12 cellular contexts compared by ENCODE assay signal in the genomic region with DNA sequence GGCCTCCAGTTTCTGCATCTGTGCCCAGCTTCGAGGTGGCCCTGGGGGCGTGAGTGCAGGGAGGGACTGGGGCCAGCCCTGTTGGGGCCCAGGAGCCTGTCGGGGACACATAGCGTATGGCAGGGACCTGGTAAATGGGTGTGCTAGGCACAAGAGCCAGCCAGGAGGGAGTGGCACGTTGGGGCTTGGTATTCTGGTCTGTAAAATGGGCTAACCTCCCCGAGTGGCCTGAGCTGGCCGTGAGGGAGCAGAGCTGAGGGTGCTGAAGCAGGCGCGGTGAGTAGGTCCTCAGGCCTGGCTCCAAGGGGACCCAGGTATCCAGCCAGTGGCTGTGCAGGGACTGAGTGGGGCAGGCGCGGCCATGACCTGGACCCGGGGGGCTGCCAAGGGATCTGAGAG. TPM values are rescaled to one million over a fixed set of nuclear protein-coding genes. Genes with fewer than 3 reads are reported as not detected.
A peak's percentile ranks its signal among the peaks of the same experiment; 100 is the strongest.
DNase-seq lines count a peak whose midpoint lies in the region; ATAC-seq and TF ChIP-seq lines count a peak whose summit lies in the region.
"Had no signal": no experiment of that assay in that cellular context is flagged by ENCODE, and none has a peak within 500 bp of the region (broad histone marks: within the 10 kb centered on the region; RNA-seq: fewer than 3 reads in every experiment).

No MANE protein-coding gene starts in this region.

- H3K27me3 Mint-ChIP-seq in activated naive CD4-positive, alpha-beta T cell treated with anti-CD3 and anti-CD28 coated beads for 36 hours (ENCODE audit: low read depth) = no peaks in the 10 kb centered on the region
- H3K27me3 Mint-ChIP-seq in activated naive CD8-positive, alpha-beta T cell treated with anti-CD3 and anti-CD28 coated beads, Interleukin-2, amount 50 U/mL, for 24 hours = no peaks in the 10 kb centered on the region

- H3K4me1 Mint-ChIP-seq in activated naive CD4-positive, alpha-beta T cell treated with anti-CD3 and anti-CD28 coated beads for 36 hours (ENCODE audit: low read depth) = peaks cover 21% of the 10 kb centered on the region
- peaks cover 26% of the 10 kb centered on the region for H3K4me1 Mint-ChIP-seq in activated naive CD8-positive, alpha-beta T cell treated with anti-CD3 and anti-CD28 coated beads, Interleukin-2, amount 50 U/mL, for 24 hours

- ATAC-seq in activated naive CD4-positive, alpha-beta T cell treated with anti-CD3 and anti-CD28 coated beads, Interleukin-2, amount 50 U/mL, for 72 hours = no peak
- ATAC-seq in activated naive CD8-positive, alpha-beta T cell treated with anti-CD3 and anti-CD28 coated beads, Interleukin-2, amount 50 U/mL, for 24 hours = no peak
- no peak for ATAC-seq in sciatic nerve
- ATAC-seq in HG02588 (IDR thresholded peaks at IDR 0.05; ENCODE audit: unreplicated experiment) = no peak
- no peak for ATAC-seq in foreskin keratinocyte
- ATAC-seq: activated CD8-positive, alpha-beta memory T cell treated with anti-CD3 and anti-CD28 coated beads, Interleukin-2, amount 10 ng/mL, durations not matched to agents 7 days and 5 days had no signal

- no peaks in the 10 kb centered on the region for H3K4me1 ChIP-seq in foreskin keratinocyte

- no peaks in the 10 kb centered on the region for H3K9me3 Mint-ChIP-seq in activated naive CD4-positive, alpha-beta T cell treated with anti-CD3 and anti-CD28 coated beads, Interleukin-2, amount 50 U/mL, for 72 hours
- H3K9me3 Mint-ChIP-seq in activated naive CD4-positive, alpha-beta T cell treated with anti-CD3 and anti-CD28 coated beads for 36 hours = no peaks in the 10 kb centered on the region
- H3K9me3 Mint-ChIP-seq in activated naive CD8-positive, alpha-beta T cell treated with anti-CD3 and anti-CD28 coated beads, Interleukin-2, amount 50 U/mL, for 24 hours = no peaks in the 10 kb centered on the region

- H3K27me3 ChIP-seq in foreskin keratinocyte = no peaks in the 10 kb centered on the region
- H3K27me3 ChIP-seq: vagina had no signal

- no peak for DNase-seq in activated naive CD4-positive, alpha-beta T cell treated with anti-CD3 and anti-CD28 coated beads, Interleukin-2, amount 50 U/mL, for 72 hours (ENCODE audit: low spot score in 2 of 2)
- DNase-seq in activated naive CD4-positive, alpha-beta T cell treated with anti-CD3 and anti-CD28 coated beads for 36 hours = no peak
- DNase-seq in activated naive CD8-positive, alpha-beta T cell treated with anti-CD3 and anti-CD28 coated beads, Interleukin-2, amount 50 U/mL, for 24 hours = no peak
- peak; percentile 55 for DNase-seq in sciatic nerve (ENCODE audit: low spot score)
- no peak for DNase-seq in foreskin keratinocyte
- DNase-seq: activated CD8-positive, alpha-beta memory T cell treated with anti-CD3 and anti-CD28 coated beads, Interleukin-2, amount 10 ng/mL, durations not matched to agents 7 days and 5 days; NCI-H1436 treated with DMSO at 0.1 percent for 48 hours; NCI-H510A; T-helper 9 cell had no signal

- H3K4me3 Mint-ChIP-seq in activated naive CD4-positive, alpha-beta T cell treated with anti-CD3 and anti-CD28 coated beads for 36 hours = no peak overlapping the region
- H3K4me3 Mint-ChIP-seq in activated naive CD8-positive, alpha-beta T cell treated with anti-CD3 and anti-CD28 coated beads, Interleukin-2, amount 50 U/mL, for 24 hours = no peak overlapping the region
- H3K4me3 Mint-ChIP-seq: activated CD8-positive, alpha-beta memory T cell treated with anti-CD3 and anti-CD28 coated beads, Interleukin-2, amount 10 ng/mL, durations not matched to agents 7 days and 5 days had no signal

- intact Hi-C loops in activated naive CD4-positive, alpha-beta T cell treated with anti-CD3 and anti-CD28 coated beads for 36 hours (cut with micrococcal nuclease) = no loop called here
- intact Hi-C loops in sciatic nerve (cut with DNase I) = loop anchor here (5.0 kb wide), 1 partner anchor 1587 kb away; no protein-coding TSS in a partner anchor

- H3K27ac ChIP-seq in foreskin keratinocyte = no peak overlapping the region
- H3K27ac ChIP-seq: coronary artery, vagina had no signal

- H3K36me3 Mint-ChIP-seq in activated naive CD4-positive, alpha-beta T cell treated with anti-CD3 and anti-CD28 coated beads, Interleukin-2, amount 50 U/mL, for 72 hours = peaks cover under 1 to 12% of the 10 kb centered on the region in 2 donors
- peaks cover 5% of the 10 kb centered on the region for H3K36me3 Mint-ChIP-seq in activated naive CD4-positive, alpha-beta T cell treated with anti-CD3 and anti-CD28 coated beads for 36 hours (ENCODE audit: low read depth)
- H3K36me3 Mint-ChIP-seq in activated naive CD8-positive, alpha-beta T cell treated with anti-CD3 and anti-CD28 coated beads, Interleukin-2, amount 50 U/mL, for 24 hours (ENCODE audit: low read depth) = peaks cover 18% of the 10 kb centered on the region

- H3K27ac Mint-ChIP-seq in activated naive CD4-positive, alpha-beta T cell treated with anti-CD3 and anti-CD28 coated beads, Interleukin-2, amount 50 U/mL, for 72 hours = peak overlapping the region; percentile 77 to 89
- H3K27ac Mint-ChIP-seq in activated naive CD4-positive, alpha-beta T cell treated with anti-CD3 and anti-CD28 coated beads for 36 hours = no peak overlapping the region
- H3K27ac Mint-ChIP-seq in activated naive CD8-positive, alpha-beta T cell treated with anti-CD3 and anti-CD28 coated beads, Interleukin-2, amount 50 U/mL, for 24 hours = peak overlapping the region; percentile 22
- H3K27ac Mint-ChIP-seq: activated CD8-positive, alpha-beta memory T cell treated with anti-CD3 and anti-CD28 coated beads, Interleukin-2, amount 10 ng/mL, durations not matched to agents 7 days and 5 days had no signal

- CTCF ChIA-PET in activated naive CD4-positive, alpha-beta T cell treated with anti-CD3 and anti-CD28 coated beads for 36 hours (lab: Charles Lee) = interaction anchor here (0.5 kb wide), 1 partner anchor 350 kb away, joined by 4 read pairs; no protein-coding TSS in a partner anchor

- no peak for TF ChIP-seq CTCF in foreskin keratinocyte (conservative IDR thresholded peaks at IDR 0.05)

RNA-seq across cellular contexts. Expression of gene PTOV1, which starts 4.3 kb away (rescaled TPM):
- total RNA-seq in activated naive CD4-positive, alpha-beta T cell treated with anti-CD3 and anti-CD28 coated beads, Interleukin-2, amount 50 U/mL, for 72 hours = 100 to 1,000 TPM; 110 TPM
- total RNA-seq in activated naive CD4-positive, alpha-beta T cell treated with anti-CD3 and anti-CD28 coated beads for 36 hours = 10 to 100 TPM; 66.0 to 68.0 TPM
- total RNA-seq in sciatic nerve (143 TPM), foreskin keratinocyte (77.3 and 92.2 TPM in 2 replicates)
- 99.5 and 116 TPM in 2 replicates for polyA plus RNA-seq in foreskin keratinocyte

RNA-seq across cellular contexts. Expression of gene PNKP, which starts 12.1 kb away (rescaled TPM):
- total RNA-seq in activated naive CD4-positive, alpha-beta T cell treated with anti-CD3 and anti-CD28 coated beads, Interleukin-2, amount 50 U/mL, for 72 hours = 100 to 1,000 TPM in 1 of 2 donors, 10 to 100 TPM in 1; 90.6 to 119 TPM
- total RNA-seq in activated naive CD4-positive, alpha-beta T cell treated with anti-CD3 and anti-CD28 coated beads for 36 hours = 10 to 100 TPM; 64.4 to 65.9 TPM
- 66.6 TPM for total RNA-seq in sciatic nerve
- 56.4 and 57.6 TPM in 2 replicates for total RNA-seq in foreskin keratinocyte
- 51.5 and 55.9 TPM in 2 replicates for polyA plus RNA-seq in foreskin keratinocyte

RNA-seq across cellular contexts. Expression of gene AKT1S1, which starts 21.9 kb away (rescaled TPM):
- total RNA-seq in activated naive CD4-positive, alpha-beta T cell treated with anti-CD3 and anti-CD28 coated beads, Interleukin-2, amount 50 U/mL, for 72 hours = 10 to 100 TPM; 16.9 to 34.4 TPM
- 10 to 100 TPM; 13.3 to 14.2 TPM for total RNA-seq in activated naive CD4-positive, alpha-beta T cell treated with anti-CD3 and anti-CD28 coated beads for 36 hours
- total RNA-seq in sciatic nerve (36.6 TPM), foreskin keratinocyte (20.8 and 22.5 TPM in 2 replicates)
- 75.0 and 75.6 TPM in 2 replicates for polyA plus RNA-seq in foreskin keratinocyte

RNA-seq across cellular contexts. Expression of gene TBC1D17, which starts 22.2 kb away (rescaled TPM):
- total RNA-seq in activated naive CD4-positive, alpha-beta T cell treated with anti-CD3 and anti-CD28 coated beads, Interleukin-2, amount 50 U/mL, for 72 hours = 10 to 100 TPM; 28.8 to 53.0 TPM
- 10 to 100 TPM; 29.8 to 32.4 TPM for total RNA-seq in activated naive CD4-positive, alpha-beta T cell treated with anti-CD3 and anti-CD28 coated beads for 36 hours
- total RNA-seq in sciatic nerve (64.8 TPM), foreskin keratinocyte (12.4 and 14.7 TPM in 2 replicates)
- 20.5 and 27.4 TPM in 2 replicates for polyA plus RNA-seq in foreskin keratinocyte

RNA-seq across cellular contexts. Expression of gene MED25, which starts 37.2 kb away (rescaled TPM):
- total RNA-seq in activated naive CD4-positive, alpha-beta T cell treated with anti-CD3 and anti-CD28 coated beads, Interleukin-2, amount 50 U/mL, for 72 hours = 10 to 100 TPM; 58.4 to 68.2 TPM
- total RNA-seq in activated naive CD4-positive, alpha-beta T cell treated with anti-CD3 and anti-CD28 coated beads for 36 hours = 10 to 100 TPM; 32.4 to 39.2 TPM
- 39.7 TPM for total RNA-seq in sciatic nerve
- 24.8 and 25.8 TPM in 2 replicates for total RNA-seq in foreskin keratinocyte
- 37.8 and 41.5 TPM in 2 replicates for polyA plus RNA-seq in foreskin keratinocyte
